8 cellular contexts compared by ENCODE assay signal in the genomic region with DNA sequence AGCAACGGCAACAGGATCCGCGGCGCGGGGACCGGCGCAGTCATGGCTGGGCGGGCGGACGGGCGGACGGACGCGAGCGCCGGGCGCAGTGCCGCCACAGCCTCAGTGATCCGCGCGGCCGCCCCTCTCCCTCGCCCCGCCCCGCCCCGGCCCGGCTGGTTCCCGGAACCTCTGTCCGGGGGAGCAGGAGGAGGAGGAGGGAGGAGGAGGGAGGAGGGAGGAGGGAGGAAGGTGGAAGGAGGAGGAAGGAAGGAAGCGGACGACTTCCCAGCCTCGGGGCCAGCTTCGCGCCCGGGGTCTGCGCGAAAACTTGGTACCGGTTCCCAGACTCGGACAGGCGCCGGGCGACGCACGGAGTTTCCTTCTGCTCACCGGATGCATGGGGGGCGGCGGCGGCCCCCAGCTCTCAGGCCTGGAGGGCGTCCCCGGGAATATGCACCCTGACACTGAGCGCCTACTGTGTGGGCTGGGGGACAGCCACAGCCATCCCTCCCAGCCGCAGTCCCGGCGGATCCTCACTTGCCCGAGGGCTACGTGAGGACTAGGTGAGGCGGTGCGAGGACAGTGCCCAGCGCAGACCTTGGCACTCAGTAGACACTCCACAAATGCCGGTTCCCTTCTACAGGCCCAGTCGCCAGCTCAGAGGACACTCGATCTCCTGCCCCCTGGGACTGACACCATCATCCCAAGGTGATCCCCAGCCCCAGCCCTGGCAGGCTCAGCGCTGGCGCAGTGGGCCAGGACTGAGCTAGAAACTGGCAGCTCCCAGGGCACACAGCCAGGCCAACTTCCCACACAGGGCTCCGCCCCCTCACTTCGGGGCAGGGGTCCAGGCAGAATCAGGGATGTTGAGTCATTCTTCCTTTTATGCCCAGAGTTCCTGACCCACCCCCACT. TPM values are rescaled to one million over a fixed set of nuclear protein-coding genes. Genes with fewer than 3 reads are reported as not detected.
DNase-seq lines count a peak whose midpoint lies in the region; ATAC-seq, FAIRE-seq and TF ChIP-seq lines count a peak whose summit lies in the region.

A gene with protein sequence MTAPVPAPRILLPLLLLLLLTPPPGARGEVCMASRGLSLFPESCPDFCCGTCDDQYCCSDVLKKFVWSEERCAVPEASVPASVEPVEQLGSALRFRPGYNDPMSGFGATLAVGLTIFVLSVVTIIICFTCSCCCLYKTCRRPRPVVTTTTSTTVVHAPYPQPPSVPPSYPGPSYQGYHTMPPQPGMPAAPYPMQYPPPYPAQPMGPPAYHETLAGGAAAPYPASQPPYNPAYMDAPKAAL (minus strand): TSS at position 124 of the 896 bp plus-strand sequence. CDS start 80 bp downstream, at position 44.

- H3K4me1 Mint-ChIP-seq in activated naive CD4-positive, alpha-beta T cell treated with anti-CD3 and anti-CD28 coated beads for 36 hours (ENCODE audit: low read depth): peaks cover 50% of the 10 kb centered on the region

- peak within 1 kb of the TSS; percentile 75 for H3K4me3 Mint-ChIP-seq in activated naive CD4-positive, alpha-beta T cell treated with anti-CD3 and anti-CD28 coated beads for 36 hours

- peak within 1 kb of the TSS; percentile 91 to 98 for H3K27ac ChIP-seq in thoracic aorta

- H3K36me3 Mint-ChIP-seq in activated naive CD4-positive, alpha-beta T cell treated with anti-CD3 and anti-CD28 coated beads for 36 hours (ENCODE audit: low read depth): peaks cover under 1% of the 10 kb centered on the region

- H3K4me1 ChIP-seq in neuron (ENCODE audit: insufficient read depth, low read length): peaks cover 21% of the 10 kb centered on the region
- H3K4me1 ChIP-seq in thoracic aorta (ENCODE audit: control insufficient read depth in 1 of 2, low read depth in 2 of 2): peaks cover 12 to 53% of the 10 kb centered on the region in 2 donors

- FAIRE-seq in frontal cortex (lab: Jason Lieb, UNC): no peak

- no peaks in the 10 kb centered on the region for H3K9me3 Mint-ChIP-seq in activated naive CD4-positive, alpha-beta T cell treated with anti-CD3 and anti-CD28 coated beads for 36 hours

- H3K9me3 ChIP-seq in neuron (ENCODE audit: low read length): peaks cover 4% of the 10 kb centered on the region
- H3K9me3 ChIP-seq in thoracic aorta: no peaks in the 10 kb centered on the region

- CTCF ChIA-PET in activated naive CD4-positive, alpha-beta T cell treated with anti-CD3 and anti-CD28 coated beads for 36 hours (lab: Charles Lee): interaction anchor here (1.5 to 2.5 kb wide), 2 partner anchors 12 to 68 kb away, joined by 3 to 11 read pairs; no protein-coding TSS in a partner anchor

- peak within 1 kb of the TSS; percentile 66 for H3K27ac Mint-ChIP-seq in activated naive CD4-positive, alpha-beta T cell treated with anti-CD3 and anti-CD28 coated beads for 36 hours

- H3K27me3 ChIP-seq in neuron (ENCODE audit: insufficient read depth, low read length) (no peaks in the 10 kb centered on the region), thoracic aorta (replicated peaks; ENCODE audit: insufficient read depth) (no peaks in the 10 kb centered on the region)

- no peaks in the 10 kb centered on the region for H3K27me3 Mint-ChIP-seq in activated naive CD4-positive, alpha-beta T cell treated with anti-CD3 and anti-CD28 coated beads for 36 hours (ENCODE audit: low read depth)

- TF ChIP-seq CTCF in GM20000 (IDR thresholded peaks at IDR 0.05; ENCODE audit: extremely low read depth, missing control alignments): no peak
- no peak for TF ChIP-seq CTCF in thoracic aorta (IDR thresholded peaks at IDR 0.05)

- intact Hi-C loops in activated naive CD4-positive, alpha-beta T cell treated with anti-CD3 and anti-CD28 coated beads for 36 hours (cut with micrococcal nuclease): no loop called here

- peak within 1 kb of the TSS; percentile 72 for H3K4me3 ChIP-seq in neuron (ENCODE audit: low read length)
- H3K4me3 ChIP-seq in thoracic aorta: peak within 1 kb of the TSS; percentile 75

- in situ Hi-C loops in ACHN (cut with HindIII; ENCODE audit: low pct_ligation_motif_present, low pct_unique_long_range_greater_than_20kb, low sequenced_read_pairs): no loop called here

- DNase-seq in ACHN: peak; percentile 42
- peak; percentile 81 for DNase-seq in GM20000 (ENCODE audit: low spot score)
- peak; percentile 42 for DNase-seq in RPMI8226
- DNase-seq in activated naive CD4-positive, alpha-beta T cell treated with anti-CD3 and anti-CD28 coated beads for 36 hours: peak; percentile 67
- peak; percentile 80 to 83 for DNase-seq in frontal cortex (ENCODE audit: low spot score in 2 of 2)
- peak; percentile 88 for DNase-seq in thoracic aorta (ENCODE audit: low spot score)
- no peak for DNase-seq in DMS153 treated with DMSO at 0.1 percent for 48 hours (lab: John Stamatoyannopoulos, UW; ENCODE audit: unreplicated experiment)

- ATAC-seq in thoracic aorta (ENCODE audit: insufficient number of reproducible peaks, low FRiP score, low read depth): peak; percentile 66

- peak within 1 kb of the TSS; percentile 96 for H2AFZ ChIP-seq in neuron (ENCODE audit: low read depth, low read length)

- peaks cover 3% of the 10 kb centered on the region for H3K36me3 ChIP-seq in neuron (ENCODE audit: insufficient read depth, low read length)
- H3K36me3 ChIP-seq in thoracic aorta: no peaks in the 10 kb centered on the region

RNA-seq across cellular contexts. Expression of the gene that starts here (rescaled TPM):
- total RNA-seq in activated naive CD4-positive, alpha-beta T cell treated with anti-CD3 and anti-CD28 coated beads for 36 hours: 10 to 100 TPM; 85.7 to 90.3 TPM
- total RNA-seq in frontal cortex (81.1 TPM), thoracic aorta (100 to 1,000 TPM; 151 to 159 TPM)
